Comparison of ENCODE assay signal across 1 cellular context in the genomic region with DNA sequence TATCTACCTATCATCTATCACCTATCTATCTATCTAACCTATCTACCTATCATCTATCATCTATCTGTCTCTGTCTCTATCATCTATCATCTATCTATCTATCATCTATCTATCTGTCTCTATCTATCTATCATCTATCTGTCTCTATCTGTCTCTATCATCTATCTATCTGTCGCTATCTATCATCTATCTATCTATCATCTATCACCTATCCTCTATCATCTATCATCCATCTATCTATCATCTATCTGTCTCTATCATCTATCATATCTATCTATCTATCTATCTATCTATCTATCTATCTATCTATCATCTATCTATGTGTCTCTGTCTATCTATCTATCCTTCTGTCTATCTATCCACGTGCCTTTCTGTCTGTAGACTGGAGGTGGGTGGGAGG.
TF ChIP-seq lines count a peak whose summit lies in the region.

No MANE protein-coding gene starts in this region.

TF ChIP-seq in K562, 482 proteins besides CTCF, POLR2A, EP300 and RAD21 (continued from another document and continues in another):
- TF ChIP-seq, protein P1, sequence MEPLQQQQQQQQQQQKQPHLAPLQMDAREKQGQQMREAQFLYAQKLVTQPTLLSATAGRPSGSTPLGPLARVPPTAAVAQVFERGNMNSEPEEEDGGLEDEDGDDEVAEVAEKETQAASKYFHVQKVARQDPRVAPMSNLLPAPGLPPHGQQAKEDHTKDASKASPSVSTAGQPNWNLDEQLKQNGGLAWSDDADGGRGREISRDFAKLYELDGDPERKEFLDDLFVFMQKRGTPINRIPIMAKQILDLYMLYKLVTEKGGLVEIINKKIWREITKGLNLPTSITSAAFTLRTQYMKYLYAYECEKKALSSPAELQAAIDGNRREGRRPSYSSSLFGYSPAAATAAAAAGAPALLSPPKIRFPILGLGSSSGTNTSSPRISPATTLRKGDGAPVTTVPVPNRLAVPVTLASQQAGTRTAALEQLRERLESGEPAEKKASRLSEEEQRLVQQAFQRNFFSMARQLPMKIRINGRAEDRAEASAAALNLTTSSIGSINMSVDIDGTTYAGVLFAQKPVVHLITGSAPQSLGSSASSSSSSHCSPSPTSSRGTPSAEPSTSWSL (CRISPR knock-in tag; IDR thresholded peaks at IDR 0.05; ENCODE audit: borderline replicate concordance), result no peak
- TF ChIP-seq, protein P2, sequence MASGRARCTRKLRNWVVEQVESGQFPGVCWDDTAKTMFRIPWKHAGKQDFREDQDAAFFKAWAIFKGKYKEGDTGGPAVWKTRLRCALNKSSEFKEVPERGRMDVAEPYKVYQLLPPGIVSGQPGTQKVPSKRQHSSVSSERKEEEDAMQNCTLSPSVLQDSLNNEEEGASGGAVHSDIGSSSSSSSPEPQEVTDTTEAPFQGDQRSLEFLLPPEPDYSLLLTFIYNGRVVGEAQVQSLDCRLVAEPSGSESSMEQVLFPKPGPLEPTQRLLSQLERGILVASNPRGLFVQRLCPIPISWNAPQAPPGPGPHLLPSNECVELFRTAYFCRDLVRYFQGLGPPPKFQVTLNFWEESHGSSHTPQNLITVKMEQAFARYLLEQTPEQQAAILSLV (tag; IDR thresholded peaks at IDR 0.05), result no peak
- TF ChIP-seq ZEB2 (IDR thresholded peaks at IDR 0.05) (0 out of 2 replicates have a peak, but pooled peaks have one; percentile 23), GATAD2A (IDR thresholded peaks at IDR 0.05) (peak; percentile 61; the same call in 1 of the 2 replicates), NFE2L1 (tag; IDR thresholded peaks at IDR 0.05; ENCODE audit: borderline replicate concordance, low read depth) (no peak), MEF2D (tag; conservative IDR thresholded peaks at IDR 0.05; ENCODE audit: low read depth) (no peak), ZNF232 (CRISPR knock-in tag; IDR thresholded peaks at IDR 0.05) (no peak), FOXK2 (conservative IDR thresholded peaks at IDR 0.05 in 1 of 2, IDR thresholded peaks at IDR 0.05 in 1 of 2; ENCODE audit: low read depth in 2 of 2) (no peak), MAFF (IDR thresholded peaks at IDR 0.05; ENCODE audit: low read length) (no peak), SMC3 (conservative IDR thresholded peaks at IDR 0.05; ENCODE audit: insufficient read depth, low read depth, low read length) (no peak), TSC22D4 (tag; IDR thresholded peaks at IDR 0.05) (no peak), DNMT1 (IDR thresholded peaks at IDR 0.05) (no peak), ZNF384 (IDR thresholded peaks at IDR 0.05; ENCODE audit: low read depth, low read length) (no peak), MEF2A (IDR thresholded peaks at IDR 0.05; ENCODE audit: control insufficient read depth, low read depth, low read length) (no peak), MTA3 (IDR thresholded peaks at IDR 0.05; ENCODE audit: borderline replicate concordance) (no peak), ZNF561 (CRISPR knock-in tag; conservative IDR thresholded peaks at IDR 0.05) (no peak), RBBP5 (IDR thresholded peaks at IDR 0.05; ENCODE audit: borderline replicate concordance, insufficient read depth, low read length, poor library complexity, severe bottlenecking) (no peak), MTA1 (IDR thresholded peaks at IDR 0.05; ENCODE audit: borderline replicate concordance) (peak; percentile 52; the same call in 1 of the 2 replicates)
- TF ChIP-seq, protein P3, sequence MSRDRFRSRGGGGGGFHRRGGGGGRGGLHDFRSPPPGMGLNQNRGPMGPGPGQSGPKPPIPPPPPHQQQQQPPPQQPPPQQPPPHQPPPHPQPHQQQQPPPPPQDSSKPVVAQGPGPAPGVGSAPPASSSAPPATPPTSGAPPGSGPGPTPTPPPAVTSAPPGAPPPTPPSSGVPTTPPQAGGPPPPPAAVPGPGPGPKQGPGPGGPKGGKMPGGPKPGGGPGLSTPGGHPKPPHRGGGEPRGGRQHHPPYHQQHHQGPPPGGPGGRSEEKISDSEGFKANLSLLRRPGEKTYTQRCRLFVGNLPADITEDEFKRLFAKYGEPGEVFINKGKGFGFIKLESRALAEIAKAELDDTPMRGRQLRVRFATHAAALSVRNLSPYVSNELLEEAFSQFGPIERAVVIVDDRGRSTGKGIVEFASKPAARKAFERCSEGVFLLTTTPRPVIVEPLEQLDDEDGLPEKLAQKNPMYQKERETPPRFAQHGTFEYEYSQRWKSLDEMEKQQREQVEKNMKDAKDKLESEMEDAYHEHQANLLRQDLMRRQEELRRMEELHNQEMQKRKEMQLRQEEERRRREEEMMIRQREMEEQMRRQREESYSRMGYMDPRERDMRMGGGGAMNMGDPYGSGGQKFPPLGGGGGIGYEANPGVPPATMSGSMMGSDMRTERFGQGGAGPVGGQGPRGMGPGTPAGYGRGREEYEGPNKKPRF (IDR thresholded peaks at IDR 0.05; ENCODE audit: low read depth, low read length), result no peak
- TF ChIP-seq, protein P4, sequence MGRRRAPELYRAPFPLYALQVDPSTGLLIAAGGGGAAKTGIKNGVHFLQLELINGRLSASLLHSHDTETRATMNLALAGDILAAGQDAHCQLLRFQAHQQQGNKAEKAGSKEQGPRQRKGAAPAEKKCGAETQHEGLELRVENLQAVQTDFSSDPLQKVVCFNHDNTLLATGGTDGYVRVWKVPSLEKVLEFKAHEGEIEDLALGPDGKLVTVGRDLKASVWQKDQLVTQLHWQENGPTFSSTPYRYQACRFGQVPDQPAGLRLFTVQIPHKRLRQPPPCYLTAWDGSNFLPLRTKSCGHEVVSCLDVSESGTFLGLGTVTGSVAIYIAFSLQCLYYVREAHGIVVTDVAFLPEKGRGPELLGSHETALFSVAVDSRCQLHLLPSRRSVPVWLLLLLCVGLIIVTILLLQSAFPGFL (CRISPR knock-in tag; IDR thresholded peaks at IDR 0.05), result no peak
- TF ChIP-seq, protein P5, sequence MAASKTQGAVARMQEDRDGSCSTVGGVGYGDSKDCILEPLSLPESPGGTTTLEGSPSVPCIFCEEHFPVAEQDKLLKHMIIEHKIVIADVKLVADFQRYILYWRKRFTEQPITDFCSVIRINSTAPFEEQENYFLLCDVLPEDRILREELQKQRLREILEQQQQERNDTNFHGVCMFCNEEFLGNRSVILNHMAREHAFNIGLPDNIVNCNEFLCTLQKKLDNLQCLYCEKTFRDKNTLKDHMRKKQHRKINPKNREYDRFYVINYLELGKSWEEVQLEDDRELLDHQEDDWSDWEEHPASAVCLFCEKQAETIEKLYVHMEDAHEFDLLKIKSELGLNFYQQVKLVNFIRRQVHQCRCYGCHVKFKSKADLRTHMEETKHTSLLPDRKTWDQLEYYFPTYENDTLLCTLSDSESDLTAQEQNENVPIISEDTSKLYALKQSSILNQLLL (CRISPR knock-in tag; IDR thresholded peaks at IDR 0.05; ENCODE audit: borderline replicate concordance), result no peak
- TF ChIP-seq, protein P6, sequence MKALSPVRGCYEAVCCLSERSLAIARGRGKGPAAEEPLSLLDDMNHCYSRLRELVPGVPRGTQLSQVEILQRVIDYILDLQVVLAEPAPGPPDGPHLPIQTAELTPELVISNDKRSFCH (CRISPR knock-in tag; IDR thresholded peaks at IDR 0.05), result no peak
- TF ChIP-seq, protein P6 (tag; IDR thresholded peaks at IDR 0.05), result no peak
- TF ChIP-seq, protein P7, sequence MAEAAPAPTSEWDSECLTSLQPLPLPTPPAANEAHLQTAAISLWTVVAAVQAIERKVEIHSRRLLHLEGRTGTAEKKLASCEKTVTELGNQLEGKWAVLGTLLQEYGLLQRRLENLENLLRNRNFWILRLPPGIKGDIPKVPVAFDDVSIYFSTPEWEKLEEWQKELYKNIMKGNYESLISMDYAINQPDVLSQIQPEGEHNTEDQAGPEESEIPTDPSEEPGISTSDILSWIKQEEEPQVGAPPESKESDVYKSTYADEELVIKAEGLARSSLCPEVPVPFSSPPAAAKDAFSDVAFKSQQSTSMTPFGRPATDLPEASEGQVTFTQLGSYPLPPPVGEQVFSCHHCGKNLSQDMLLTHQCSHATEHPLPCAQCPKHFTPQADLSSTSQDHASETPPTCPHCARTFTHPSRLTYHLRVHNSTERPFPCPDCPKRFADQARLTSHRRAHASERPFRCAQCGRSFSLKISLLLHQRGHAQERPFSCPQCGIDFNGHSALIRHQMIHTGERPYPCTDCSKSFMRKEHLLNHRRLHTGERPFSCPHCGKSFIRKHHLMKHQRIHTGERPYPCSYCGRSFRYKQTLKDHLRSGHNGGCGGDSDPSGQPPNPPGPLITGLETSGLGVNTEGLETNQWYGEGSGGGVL (CRISPR knock-in tag; IDR thresholded peaks at IDR 0.05), result no peak
- TF ChIP-seq, protein P8, sequence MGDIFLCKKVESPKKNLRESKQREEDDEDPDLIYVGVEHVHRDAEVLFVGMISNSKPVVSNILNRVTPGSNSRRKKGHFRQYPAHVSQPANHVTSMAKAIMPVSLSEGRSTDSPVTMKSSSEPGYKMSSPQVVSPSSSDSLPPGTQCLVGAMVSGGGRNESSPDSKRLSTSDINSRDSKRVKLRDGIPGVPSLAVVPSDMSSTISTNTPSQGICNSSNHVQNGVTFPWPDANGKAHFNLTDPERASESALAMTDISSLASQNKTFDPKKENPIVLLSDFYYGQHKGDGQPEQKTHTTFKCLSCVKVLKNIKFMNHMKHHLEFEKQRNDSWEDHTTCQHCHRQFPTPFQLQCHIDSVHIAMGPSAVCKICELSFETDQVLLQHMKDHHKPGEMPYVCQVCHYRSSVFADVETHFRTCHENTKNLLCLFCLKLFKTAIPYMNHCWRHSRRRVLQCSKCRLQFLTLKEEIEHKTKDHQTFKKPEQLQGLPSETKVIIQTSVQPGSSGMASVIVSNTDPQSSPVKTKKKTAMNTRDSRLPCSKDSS (IDR thresholded peaks at IDR 0.05; ENCODE audit: low read depth, partially characterized antibody), result no peak
- TF ChIP-seq, protein P9, sequence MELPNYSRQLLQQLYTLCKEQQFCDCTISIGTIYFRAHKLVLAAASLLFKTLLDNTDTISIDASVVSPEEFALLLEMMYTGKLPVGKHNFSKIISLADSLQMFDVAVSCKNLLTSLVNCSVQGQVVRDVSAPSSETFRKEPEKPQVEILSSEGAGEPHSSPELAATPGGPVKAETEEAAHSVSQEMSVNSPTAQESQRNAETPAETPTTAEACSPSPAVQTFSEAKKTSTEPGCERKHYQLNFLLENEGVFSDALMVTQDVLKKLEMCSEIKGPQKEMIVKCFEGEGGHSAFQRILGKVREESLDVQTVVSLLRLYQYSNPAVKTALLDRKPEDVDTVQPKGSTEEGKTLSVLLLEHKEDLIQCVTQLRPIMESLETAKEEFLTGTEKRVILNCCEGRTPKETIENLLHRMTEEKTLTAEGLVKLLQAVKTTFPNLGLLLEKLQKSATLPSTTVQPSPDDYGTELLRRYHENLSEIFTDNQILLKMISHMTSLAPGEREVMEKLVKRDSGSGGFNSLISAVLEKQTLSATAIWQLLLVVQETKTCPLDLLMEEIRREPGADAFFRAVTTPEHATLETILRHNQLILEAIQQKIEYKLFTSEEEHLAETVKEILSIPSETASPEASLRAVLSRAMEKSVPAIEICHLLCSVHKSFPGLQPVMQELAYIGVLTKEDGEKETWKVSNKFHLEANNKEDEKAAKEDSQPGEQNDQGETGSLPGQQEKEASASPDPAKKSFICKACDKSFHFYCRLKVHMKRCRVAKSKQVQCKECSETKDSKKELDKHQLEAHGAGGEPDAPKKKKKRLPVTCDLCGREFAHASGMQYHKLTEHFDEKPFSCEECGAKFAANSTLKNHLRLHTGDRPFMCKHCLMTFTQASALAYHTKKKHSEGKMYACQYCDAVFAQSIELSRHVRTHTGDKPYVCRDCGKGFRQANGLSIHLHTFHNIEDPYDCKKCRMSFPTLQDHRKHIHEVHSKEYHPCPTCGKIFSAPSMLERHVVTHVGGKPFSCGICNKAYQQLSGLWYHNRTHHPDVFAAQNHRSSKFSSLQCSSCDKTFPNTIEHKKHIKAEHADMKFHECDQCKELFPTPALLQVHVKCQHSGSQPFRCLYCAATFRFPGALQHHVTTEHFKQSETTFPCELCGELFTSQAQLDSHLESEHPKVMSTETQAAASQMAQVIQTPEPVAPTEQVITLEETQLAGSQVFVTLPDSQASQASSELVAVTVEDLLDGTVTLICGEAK (IDR thresholded peaks at IDR 0.05), result no peak
- TF ChIP-seq, protein P9 (CRISPR knock-in tag; IDR thresholded peaks at IDR 0.05), result no peak
- TF ChIP-seq, protein P10, sequence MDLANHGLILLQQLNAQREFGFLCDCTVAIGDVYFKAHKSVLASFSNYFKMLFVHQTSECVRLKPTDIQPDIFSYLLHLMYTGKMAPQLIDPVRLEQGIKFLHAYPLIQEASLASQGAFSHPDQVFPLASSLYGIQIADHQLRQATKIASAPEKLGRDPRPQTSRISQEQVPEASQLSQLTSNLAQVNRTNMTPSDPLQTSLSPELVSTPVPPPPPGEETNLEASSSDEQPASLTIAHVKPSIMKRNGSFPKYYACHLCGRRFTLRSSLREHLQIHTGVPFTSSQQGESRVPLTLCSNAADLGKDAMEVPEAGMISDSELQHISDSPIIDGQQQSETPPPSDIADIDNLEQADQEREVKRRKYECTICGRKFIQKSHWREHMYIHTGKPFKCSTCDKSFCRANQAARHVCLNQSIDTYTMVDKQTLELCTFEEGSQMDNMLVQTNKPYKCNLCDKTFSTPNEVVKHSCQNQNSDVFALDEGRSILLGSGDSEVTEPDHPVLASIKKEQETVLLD (IDR thresholded peaks at IDR 0.05), result peak; percentile 91
- TF ChIP-seq, protein P11, sequence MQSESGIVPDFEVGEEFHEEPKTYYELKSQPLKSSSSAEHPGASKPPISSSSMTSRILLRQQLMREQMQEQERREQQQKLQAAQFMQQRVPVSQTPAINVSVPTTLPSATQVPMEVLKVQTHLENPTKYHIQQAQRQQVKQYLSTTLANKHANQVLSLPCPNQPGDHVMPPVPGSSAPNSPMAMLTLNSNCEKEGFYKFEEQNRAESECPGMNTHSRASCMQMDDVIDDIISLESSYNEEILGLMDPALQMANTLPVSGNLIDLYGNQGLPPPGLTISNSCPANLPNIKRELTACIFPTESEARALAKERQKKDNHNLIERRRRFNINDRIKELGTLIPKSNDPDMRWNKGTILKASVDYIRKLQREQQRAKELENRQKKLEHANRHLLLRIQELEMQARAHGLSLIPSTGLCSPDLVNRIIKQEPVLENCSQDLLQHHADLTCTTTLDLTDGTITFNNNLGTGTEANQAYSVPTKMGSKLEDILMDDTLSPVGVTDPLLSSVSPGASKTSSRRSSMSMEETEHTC (IDR thresholded peaks at IDR 0.05), result no peak
